15 cellular contexts compared by ENCODE assay signal in genomic region chr2:44130441-44130840, GRCh38. TPM values are rescaled to one million over a fixed set of nuclear protein-coding genes. Genes with fewer than 3 reads are reported as not detected.
DNase-seq lines count a peak whose midpoint lies in the region; ATAC-seq and TF ChIP-seq lines count a peak whose summit lies in the region.
"Had no signal": no experiment of that assay in that cellular context is flagged by ENCODE, and none has a peak within 500 bp of the region (broad histone marks: within the 10 kb centered on the region; RNA-seq: fewer than 3 reads in every experiment).

No MANE protein-coding gene starts in this region.

- H3K36me3 ChIP-seq in HUES48 (ENCODE audit: control insufficient read depth, insufficient read depth, low read length) (no peaks in the 10 kb centered on the region), right atrium auricular region (no peaks in the 10 kb centered on the region), colonic mucosa (no peaks in the 10 kb centered on the region)
- H3K36me3 ChIP-seq: SJSA1 had no signal

- no peak overlapping the region for H3K4me3 Mint-ChIP-seq in WTC11
- H3K4me3 Mint-ChIP-seq in activated CD4-positive, alpha-beta memory T cell treated with anti-CD3 and anti-CD28 coated beads for 36 hours: no peak overlapping the region
- H3K4me3 Mint-ChIP-seq: activated naive CD8-positive, alpha-beta T cell; CD4-positive, alpha-beta memory T cell; immature natural killer cell; nephron; stimulated activated naive B cell treated with anti-CD40 and anti-IgM and Interleukin-4, amounts not matched to agents 10 μg/mL and 1 μg/mL and 100 μg/mL, for 72 hours had no signal

- ATAC-seq in WTC11 (no peak), GM18505 (IDR thresholded peaks at IDR 0.05; ENCODE audit: unreplicated experiment) (no peak)
- ATAC-seq: stimulated activated naive B cell treated with anti-CD40 and anti-IgM and Interleukin-4, amounts not matched to agents 10 μg/mL and 1 μg/mL and 100 μg/mL, for 72 hours had no signal

- no peak for TF ChIP-seq CTCF in AG09319 (IDR thresholded peaks at IDR 0.05; ENCODE audit: low read depth, low read length)
- no peak for TF ChIP-seq CTCF in WTC11 (IDR thresholded peaks at IDR 0.05)
- no peak for TF ChIP-seq CTCF in right atrium auricular region (IDR thresholded peaks at IDR 0.05)
- no peak for TF ChIP-seq CTCF in colonic mucosa (IDR thresholded peaks at IDR 0.05)

- H3K9ac ChIP-seq in HUES48 (ENCODE audit: low read depth, low read length) (no peak overlapping the region), colonic mucosa (ENCODE audit: low read depth in 2 of 2, low read length in 2 of 2) (no peak overlapping the region)

- H3K9me3 Mint-ChIP-seq in WTC11: peaks cover 28% of the 10 kb centered on the region
- H3K9me3 Mint-ChIP-seq in activated CD4-positive, alpha-beta memory T cell treated with anti-CD3 and anti-CD28 coated beads for 36 hours: peaks cover 6% of the 10 kb centered on the region
- H3K9me3 Mint-ChIP-seq: immature natural killer cell had no signal

- no peaks in the 10 kb centered on the region for H3K27me3 ChIP-seq in HUES48 (ENCODE audit: control insufficient read depth, insufficient read depth, low read length)
- no peaks in the 10 kb centered on the region for H3K27me3 ChIP-seq in right atrium auricular region
- no peaks in the 10 kb centered on the region for H3K27me3 ChIP-seq in colonic mucosa
- H3K27me3 ChIP-seq: SJSA1 had no signal

- H3K27me3 Mint-ChIP-seq in WTC11 (ENCODE audit: low read depth): no peaks in the 10 kb centered on the region; the same call in 1 of the 2 replicates
- H3K27me3 Mint-ChIP-seq in activated CD4-positive, alpha-beta memory T cell treated with anti-CD3 and anti-CD28 coated beads for 36 hours: peaks cover 2% of the 10 kb centered on the region
- H3K27me3 Mint-ChIP-seq: activated naive CD8-positive, alpha-beta T cell; stimulated activated naive B cell treated with anti-CD40 and anti-IgM and Interleukin-4, amounts not matched to agents 10 μg/mL and 1 μg/mL and 100 μg/mL, for 72 hours had no signal

- peaks cover 67% of the 10 kb centered on the region for H3K4me1 Mint-ChIP-seq in WTC11
- H3K4me1 Mint-ChIP-seq in activated CD4-positive, alpha-beta memory T cell treated with anti-CD3 and anti-CD28 coated beads for 36 hours (ENCODE audit: low read depth): peaks cover 6% of the 10 kb centered on the region
- H3K4me1 Mint-ChIP-seq: CD4-positive, alpha-beta memory T cell; immature natural killer cell; nephron; stimulated activated naive B cell treated with anti-CD40 and anti-IgM and Interleukin-4, amounts not matched to agents 10 μg/mL and 1 μg/mL and 100 μg/mL, for 72 hours had no signal

- H3K4me3 ChIP-seq in HUES48 (ENCODE audit: low read depth, low read length) (no peak overlapping the region), right atrium auricular region (no peak overlapping the region), colonic mucosa (no peak overlapping the region)
- H3K4me3 ChIP-seq: SJSA1 had no signal

- intact Hi-C loops in colonic mucosa (cut with DNase I): no loop called here
- intact Hi-C loops in activated CD4-positive, alpha-beta memory T cell treated with anti-CD3 and anti-CD28 coated beads for 36 hours (cut with micrococcal nuclease): no loop called here

- H3K27ac ChIP-seq in HUES48 (ENCODE audit: low read depth, low read length): peak overlapping the region; percentile 86
- peak overlapping the region; percentile 17 to 69 for H3K27ac ChIP-seq in right atrium auricular region
- H3K27ac ChIP-seq in colonic mucosa: no peak overlapping the region
- H3K27ac ChIP-seq: SJSA1 had no signal

- CTCF ChIA-PET in WTC11 (lab: Charles Lee): no interaction called here
- CTCF ChIA-PET in activated CD4-positive, alpha-beta memory T cell treated with anti-CD3 and anti-CD28 coated beads for 36 hours (lab: Charles Lee): no interaction called here

- H3K27ac Mint-ChIP-seq in WTC11: peak overlapping the region; percentile 90
- no peak overlapping the region for H3K27ac Mint-ChIP-seq in activated CD4-positive, alpha-beta memory T cell treated with anti-CD3 and anti-CD28 coated beads for 36 hours
- H3K27ac Mint-ChIP-seq: activated naive CD8-positive, alpha-beta T cell; CD4-positive, alpha-beta memory T cell; immature natural killer cell; nephron; stimulated activated naive B cell treated with anti-CD40 and anti-IgM and Interleukin-4, amounts not matched to agents 10 μg/mL and 1 μg/mL and 100 μg/mL, for 72 hours had no signal

- H3K4me1 ChIP-seq in HUES48 (ENCODE audit: control insufficient read depth, insufficient read depth, low read length) (peaks cover 35% of the 10 kb centered on the region), right atrium auricular region (peaks cover 0 to 6% of the 10 kb centered on the region in 2 donors), colonic mucosa (no peaks in the 10 kb centered on the region)

- H3K9me3 ChIP-seq in HUES48 (ENCODE audit: control insufficient read depth, insufficient read depth, low read length) (no peaks in the 10 kb centered on the region; the same call in 1 of the 2 replicates), right atrium auricular region (peaks cover 0 to 9% of the 10 kb centered on the region in 2 donors), colonic mucosa (no peaks in the 10 kb centered on the region)
- H3K9me3 ChIP-seq: SJSA1 had no signal

- no peak for TF ChIP-seq POLR2A in GM18505 (IDR thresholded peaks at IDR 0.05; ENCODE audit: borderline replicate concordance, extremely low read depth, insufficient read depth, insufficient read length)

- DNase-seq in AG09319 (ENCODE audit: extremely low read depth, low read depth): peak; percentile 1
- no peak for DNase-seq in WTC11 (ENCODE audit: low spot score)
- DNase-seq in right atrium auricular region (ENCODE audit: low spot score): no peak
- no peak for DNase-seq in colonic mucosa
- no peak for DNase-seq in activated CD4-positive, alpha-beta memory T cell treated with anti-CD3 and anti-CD28 coated beads for 36 hours
- no peak for DNase-seq in ureter (ENCODE audit: low spot score)
- DNase-seq: CD4-positive, alpha-beta memory T cell; immature natural killer cell; NCI-H2029; stimulated activated naive B cell treated with anti-CD40 and anti-IgM and Interleukin-4, amounts not matched to agents 10 μg/mL and 1 μg/mL and 100 μg/mL, for 72 hours had no signal

- POLR2A ChIA-PET in WTC11 (lab: Charles Lee): no interaction called here
- POLR2A ChIA-PET in activated CD4-positive, alpha-beta memory T cell treated with anti-CD3 and anti-CD28 coated beads for 36 hours (lab: Charles Lee): no interaction called here

- peaks cover 30% of the 10 kb centered on the region for H3K36me3 Mint-ChIP-seq in WTC11
- no peaks in the 10 kb centered on the region for H3K36me3 Mint-ChIP-seq in activated CD4-positive, alpha-beta memory T cell treated with anti-CD3 and anti-CD28 coated beads for 36 hours
- H3K36me3 Mint-ChIP-seq: CD4-positive, alpha-beta memory T cell; stimulated activated naive B cell treated with anti-CD40 and anti-IgM and Interleukin-4, amounts not matched to agents 10 μg/mL and 1 μg/mL and 100 μg/mL, for 72 hours had no signal

TF ChIP-seq in WTC11, 78 proteins besides CTCF, POLR2A, EP300 and RAD21 (continues in another document):
- TF ChIP-seq SP1 (CRISPR knock-in tag; conservative IDR thresholded peaks at IDR 0.05): no peak
- TF ChIP-seq CREM (CRISPR knock-in tag; IDR thresholded peaks at IDR 0.05): no peak
- no peak for TF ChIP-seq ZNF425 (CRISPR knock-in tag; conservative IDR thresholded peaks at IDR 0.05)

RNA-seq across cellular contexts. Expression of gene PPM1B, which starts 38.2 kb away (rescaled TPM):
- total RNA-seq in WTC11 (2021) (94.2 to 102 TPM (median 96.4 TPM) in 3 replicates), right atrium auricular region (10 to 100 TPM; 21.4 to 38.6 TPM), colonic mucosa (10 to 100 TPM; 50.8 to 77.9 TPM), ureter (54.8 TPM)
- total RNA-seq in activated CD4-positive, alpha-beta memory T cell treated with anti-CD3 and anti-CD28 coated beads for 36 hours: 10 to 100 TPM; 41.6 to 45.2 TPM
